In genomic region chr3:184574552-184575430, GRCh38 we compare ENCODE assay signal across 14 cellular contexts. TPM values are rescaled to one million over a fixed set of nuclear protein-coding genes. Genes with fewer than 3 reads are reported as not detected.
DNase-seq lines count a peak whose midpoint lies in the region; ATAC-seq and TF ChIP-seq lines count a peak whose summit lies in the region.
"Had no signal": no experiment of that assay in that cellular context is flagged by ENCODE, and none has a peak within 500 bp of the region (broad histone marks: within the 10 kb centered on the region; RNA-seq: fewer than 3 reads in every experiment).

No MANE protein-coding gene starts in this region.

- intact Hi-C loops in breast epithelium (cut with DNase I; ENCODE audit: low total_unique reads) (no loop called here), MCF 10A (cut with micrococcal nuclease) (no loop called here), gastrocnemius medialis (cut with DNase I; ENCODE audit: low total_unique reads) (no loop called here)

- ATAC-seq in gastrocnemius medialis (no peak), HG03439 (IDR thresholded peaks at IDR 0.05; ENCODE audit: unreplicated experiment) (no peak)
- ATAC-seq: stimulated activated effector memory CD8-positive, alpha-beta T cell treated with anti-CD3 and anti-CD28 coated beads, Interleukin-12 subunit alpha, Interleukin-12 subunit beta, amount 100 ng/mL, for 72 hours had no signal

- H3K4me1 ChIP-seq in breast epithelium (peaks cover 4 to 38% of the 10 kb centered on the region in 2 donors), hepatocyte (ENCODE audit: insufficient read depth) (peaks cover 26% of the 10 kb centered on the region), suprapubic skin (peaks cover 43% of the 10 kb centered on the region), gastrocnemius medialis (no peaks in the 10 kb centered on the region)

- H3K36me3 ChIP-seq in breast epithelium (no peaks in the 10 kb centered on the region), hepatocyte (replicated peaks; ENCODE audit: insufficient read depth, low read depth) (no peaks in the 10 kb centered on the region), suprapubic skin (peaks cover 46% of the 10 kb centered on the region), gastrocnemius medialis (no peaks in the 10 kb centered on the region)
- H3K36me3 ChIP-seq: uterus had no signal

- H2AFZ ChIP-seq in hepatocyte = no peak overlapping the region

- peaks cover 28% of the 10 kb centered on the region for H4K20me1 ChIP-seq in hepatocyte (ENCODE audit: insufficient read depth, poor library complexity, severe bottlenecking)

- TF ChIP-seq POLR2A in breast epithelium (IDR thresholded peaks at IDR 0.05) (no peak), suprapubic skin (IDR thresholded peaks at IDR 0.05) (no peak), gastrocnemius medialis (IDR thresholded peaks at IDR 0.05) (no peak)

- H3K9me3 ChIP-seq in breast epithelium (no peaks in the 10 kb centered on the region), hepatocyte (ENCODE audit: low read depth) (no peaks in the 10 kb centered on the region), suprapubic skin (no peaks in the 10 kb centered on the region), gastrocnemius medialis (no peaks in the 10 kb centered on the region)
- H3K9me3 ChIP-seq: uterus had no signal

- H3K27ac ChIP-seq in breast epithelium (peak overlapping the region; percentile 82 to 89), hepatocyte (peak overlapping the region; percentile 82), suprapubic skin (peak overlapping the region; percentile 34), gastrocnemius medialis (no peak overlapping the region)
- H3K27ac ChIP-seq: VCaP had no signal

- no peaks in the 10 kb centered on the region for H3K27me3 Mint-ChIP-seq in MCF 10A (ENCODE audit: insufficient read depth, unreplicated experiment)

- H3K79me2 ChIP-seq in hepatocyte = peaks cover 54% of the 10 kb centered on the region

- no peaks in the 10 kb centered on the region for H3K9me2 ChIP-seq in hepatocyte (replicated peaks; ENCODE audit: insufficient read depth)

- POLR2A ChIA-PET in MCF 10A (lab: Yijun Ruan, JAX) = interaction anchor here (1.0 kb wide), 1 partner anchor 13 kb away, joined by 3 read pairs; the partner anchor contains the start of gene EPHB3

- DNase-seq in breast epithelium (ENCODE audit: low spot score in 2 of 2) (no peak), MCF 10A (ENCODE audit: unreplicated experiment) (no peak), NCI-H510A (lab: John Stamatoyannopoulos, UW) (peak; percentile 65), hepatocyte (ENCODE audit: low spot score) (peak; percentile 58), suprapubic skin (ENCODE audit: low spot score in 2 of 2) (no peak), gastrocnemius medialis (no peak), globus pallidus (ENCODE audit: low spot score) (no peak)
- DNase-seq: activated naive CD8-positive, alpha-beta T cell treated with anti-CD3 and anti-CD28 coated beads for 36 hours; stimulated activated CD4-positive, alpha-beta T cell treated with anti-CD3 and anti-CD28 coated beads, Interleukin-2, amount 100 ng/mL, for 48 hours; uterus had no signal

- H3K4me3 ChIP-seq in breast epithelium (no peak overlapping the region), hepatocyte (no peak overlapping the region), suprapubic skin (no peak overlapping the region), gastrocnemius medialis (no peak overlapping the region)
- H3K4me3 ChIP-seq: uterus had no signal

- H3K4me3 Mint-ChIP-seq in MCF 10A (ENCODE audit: unreplicated experiment) = no peak overlapping the region
- H3K4me3 Mint-ChIP-seq: activated naive CD8-positive, alpha-beta T cell treated with anti-CD3 and anti-CD28 coated beads for 36 hours; stimulated activated effector memory CD8-positive, alpha-beta T cell treated with anti-CD3 and anti-CD28 coated beads, Interleukin-12 subunit alpha, Interleukin-12 subunit beta, amount 100 ng/mL, for 72 hours had no signal

- peaks cover 6% of the 10 kb centered on the region for H3K36me3 Mint-ChIP-seq in MCF 10A (ENCODE audit: insufficient read depth, unreplicated experiment)
- H3K36me3 Mint-ChIP-seq: activated naive CD8-positive, alpha-beta T cell treated with anti-CD3 and anti-CD28 coated beads for 36 hours; stimulated activated effector memory CD8-positive, alpha-beta T cell treated with anti-CD3 and anti-CD28 coated beads, Interleukin-12 subunit alpha, Interleukin-12 subunit beta, amount 100 ng/mL, for 72 hours had no signal

- peaks cover 11% of the 10 kb centered on the region for H3K4me1 Mint-ChIP-seq in MCF 10A (ENCODE audit: insufficient read depth, unreplicated experiment)
- H3K4me1 Mint-ChIP-seq: activated naive CD8-positive, alpha-beta T cell treated with anti-CD3 and anti-CD28 coated beads for 36 hours; stimulated activated effector memory CD8-positive, alpha-beta T cell treated with anti-CD3 and anti-CD28 coated beads, Interleukin-12 subunit alpha, Interleukin-12 subunit beta, amount 100 ng/mL, for 72 hours had no signal

- H3K27me3 ChIP-seq in breast epithelium (no peaks in the 10 kb centered on the region), hepatocyte (no peaks in the 10 kb centered on the region), suprapubic skin (no peaks in the 10 kb centered on the region), gastrocnemius medialis (peaks cover 2 to 9% (median 6%) of the 10 kb centered on the region in 3 donors)
- H3K27me3 ChIP-seq: uterus had no signal

- peak overlapping the region; percentile 64 for H3K4me2 ChIP-seq in hepatocyte

- no peak for TF ChIP-seq CTCF in breast epithelium (IDR thresholded peaks at IDR 0.05)
- no peak for TF ChIP-seq CTCF in MCF 10A (IDR thresholded peaks at IDR 0.05; ENCODE audit: unreplicated experiment)
- no peak for TF ChIP-seq CTCF in hepatocyte (IDR thresholded peaks at IDR 0.05; ENCODE audit: poor library complexity)
- TF ChIP-seq CTCF in suprapubic skin (IDR thresholded peaks at IDR 0.05) = no peak
- no peak for TF ChIP-seq CTCF in gastrocnemius medialis (IDR thresholded peaks at IDR 0.05 in 4 of 5, conservative IDR thresholded peaks at IDR 0.05 in 1 of 5)

- CTCF ChIA-PET in MCF 10A (lab: Yijun Ruan, JAX) = interaction anchor here (0.7 kb wide), 1 partner anchor 12 kb away, joined by 3 read pairs; no protein-coding TSS in a partner anchor

- H3K9me3 Mint-ChIP-seq in MCF 10A (ENCODE audit: unreplicated experiment) = no peaks in the 10 kb centered on the region
- H3K9me3 Mint-ChIP-seq: activated naive CD8-positive, alpha-beta T cell treated with anti-CD3 and anti-CD28 coated beads for 36 hours; stimulated activated effector memory CD8-positive, alpha-beta T cell treated with anti-CD3 and anti-CD28 coated beads, Interleukin-12 subunit alpha, Interleukin-12 subunit beta, amount 100 ng/mL, for 72 hours had no signal

- 39% methylated on average over 13 of the region's 13 CpGs for WGBS in hepatocyte (ENCODE audit: low lambda C conversion rate, missing lambda C conversion rate)
- 69% methylated on average over 13 of the region's 13 CpGs for WGBS in suprapubic skin

- no peak overlapping the region for H3K27ac Mint-ChIP-seq in MCF 10A (ENCODE audit: low read depth, unreplicated experiment)
- H3K27ac Mint-ChIP-seq: activated naive CD8-positive, alpha-beta T cell treated with anti-CD3 and anti-CD28 coated beads for 36 hours; stimulated activated effector memory CD8-positive, alpha-beta T cell treated with anti-CD3 and anti-CD28 coated beads, Interleukin-12 subunit alpha, Interleukin-12 subunit beta, amount 100 ng/mL, for 72 hours had no signal

- in situ Hi-C loops in gastrocnemius medialis (cut with MboI; ENCODE audit: low sequenced_read_pairs in 4 of 4) = no loop called here

- TF ChIP-seq EP300 in suprapubic skin (IDR thresholded peaks at IDR 0.05) = no peak

- BruUV-seq in MCF 10A (replicated peaks; lab: Mats Ljungman, UMichigan) = no TSS peak

RNA-seq across cellular contexts. Expression of gene EPHB3, which starts 13.2 kb away (rescaled TPM):
- total RNA-seq in breast epithelium (10 to 100 TPM in 1 of 3 donors, 1 to 10 TPM in 1, under 1 TPM in 1; 0.32 to 25.3 (median 7.9) TPM), MCF 10A (2022) (4.0 and 5.4 TPM in 2 replicates), hepatocyte (5.2 and 11.0 TPM in 2 replicates), suprapubic skin (100 to 1,000 TPM in 2 of 4 donors, 10 to 100 TPM in 2; 84.5 to 152 (median 108) TPM), gastrocnemius medialis (under 1 TPM; 0.10 to 0.24 (median 0.12) TPM)
- polyA plus RNA-seq in hepatocyte = 21.2 and 22.0 TPM in 2 replicates
- total RNA-seq: pulmonary artery endothelial cell had no signal

Comparison
In these comparisons a context has a peak if more than half of its experiments do, and no peak if none do; other contexts are left out.
1. DNase-seq: peak in NCI-H510A (single experiment) and hepatocyte (single experiment); none in breast epithelium (0 of 2), MCF 10A (single experiment), suprapubic skin (0 of 2), gastrocnemius medialis (0 of 2) and globus pallidus (single experiment).
2. H3K27ac ChIP-seq: peak in breast epithelium (2 of 2), hepatocyte (single experiment) and suprapubic skin (single experiment); none in gastrocnemius medialis (0 of 4).